Comparison of ENCODE assay signal across 1 cellular context in the genomic region with DNA sequence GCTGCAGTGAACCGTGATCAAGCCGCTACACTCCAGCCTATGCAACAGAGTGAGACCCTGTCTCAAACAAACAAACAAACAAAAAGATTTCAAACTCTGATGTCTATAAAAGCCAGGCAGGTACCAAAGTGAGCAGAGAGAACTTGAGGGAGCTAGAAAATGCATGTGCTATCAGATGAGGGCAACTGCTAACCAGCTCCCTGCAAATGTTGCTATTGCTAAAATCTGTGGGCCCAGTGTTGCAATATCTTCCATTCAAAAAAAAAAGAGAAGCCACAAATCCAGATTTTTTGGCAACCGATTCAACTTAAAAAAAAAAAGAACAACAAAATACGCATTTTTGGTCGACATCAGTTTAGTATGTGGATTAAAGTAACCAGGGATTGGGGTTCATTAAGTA.
TF ChIP-seq lines count a peak whose summit lies in the region.

No MANE protein-coding gene starts in this region.

TF ChIP-seq in WTC11, 78 proteins besides CTCF, POLR2A, EP300 and RAD21 (continued from another document):
- TF ChIP-seq, protein P1, sequence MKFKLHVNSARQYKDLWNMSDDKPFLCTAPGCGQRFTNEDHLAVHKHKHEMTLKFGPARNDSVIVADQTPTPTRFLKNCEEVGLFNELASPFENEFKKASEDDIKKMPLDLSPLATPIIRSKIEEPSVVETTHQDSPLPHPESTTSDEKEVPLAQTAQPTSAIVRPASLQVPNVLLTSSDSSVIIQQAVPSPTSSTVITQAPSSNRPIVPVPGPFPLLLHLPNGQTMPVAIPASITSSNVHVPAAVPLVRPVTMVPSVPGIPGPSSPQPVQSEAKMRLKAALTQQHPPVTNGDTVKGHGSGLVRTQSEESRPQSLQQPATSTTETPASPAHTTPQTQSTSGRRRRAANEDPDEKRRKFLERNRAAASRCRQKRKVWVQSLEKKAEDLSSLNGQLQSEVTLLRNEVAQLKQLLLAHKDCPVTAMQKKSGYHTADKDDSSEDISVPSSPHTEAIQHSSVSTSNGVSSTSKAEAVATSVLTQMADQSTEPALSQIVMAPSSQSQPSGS (CRISPR knock-in tag; IDR thresholded peaks at IDR 0.05; ENCODE audit: borderline replicate concordance, low read depth): no peak
TF ChIP-seq in WTC11: peak in this region for 0.
